ENCODE assay signal across 17 cellular contexts in genomic region chr16:88004391-88004790, GRCh38.
"Had no signal": no experiment of that assay in that cellular context is flagged by ENCODE, and none has a peak within 500 bp of the region (broad histone marks: within the 10 kb centered on the region; RNA-seq: fewer than 3 reads in every experiment).

No MANE protein-coding gene starts in this region.

- H3K9me3 Mint-ChIP-seq: activated CD4-positive, alpha-beta memory T cell treated with anti-CD3 and anti-CD28 coated beads for 36 hours; activated naive CD8-positive, alpha-beta T cell treated with anti-CD3 and anti-CD28 coated beads for 36 hours; activated T-helper 17 cell treated with anti-CD3 and anti-CD28 coated beads, Interleukin-2, amount 50 U/mL, for 72 hours; stimulated activated naive CD8-positive, alpha-beta T cell treated with anti-CD3 and anti-CD28 coated beads, Interleukin-15, amount 100 ng/mL, for 72 hours; T-helper 1 cell treated with Interleukin-12 subunit alpha and Interleukin-12 subunit beta and Interleukin-4 antibody, amounts not matched to agents 30 μg/mL and 1 μg/mL, for 36 hours had no signal

- H3K4me3 ChIP-seq: cardiac muscle cell, hepatocyte, suprapubic skin, vagina had no signal

- H3K4me1 ChIP-seq: suprapubic skin, vagina had no signal

- H3K27ac Mint-ChIP-seq: activated CD4-positive, alpha-beta memory T cell treated with anti-CD3 and anti-CD28 coated beads for 36 hours; activated CD8-positive, alpha-beta memory T cell treated with anti-CD3 and anti-CD28 coated beads, Interleukin-2, amount 10 ng/mL, durations not matched to agents 7 days and 5 days; activated naive CD8-positive, alpha-beta T cell treated with anti-CD3 and anti-CD28 coated beads for 36 hours; activated T-helper 17 cell treated with anti-CD3 and anti-CD28 coated beads, Interleukin-2, amount 50 U/mL, for 72 hours; T-helper 1 cell treated with Interleukin-12 subunit alpha and Interleukin-12 subunit beta and Interleukin-4 antibody, amounts not matched to agents 30 μg/mL and 1 μg/mL, for 36 hours had no signal

- ATAC-seq: activated CD8-positive, alpha-beta memory T cell treated with anti-CD3 and anti-CD28 coated beads, Interleukin-2, amount 10 ng/mL, durations not matched to agents 7 days and 5 days; stimulated activated naive CD8-positive, alpha-beta T cell treated with anti-CD3 and anti-CD28 coated beads, Interleukin-15, amount 100 ng/mL, for 72 hours had no signal

- H3K9me3 ChIP-seq: suprapubic skin, vagina had no signal

- H3K4me3 Mint-ChIP-seq: activated CD4-positive, alpha-beta memory T cell treated with anti-CD3 and anti-CD28 coated beads for 36 hours; activated CD8-positive, alpha-beta memory T cell treated with anti-CD3 and anti-CD28 coated beads, Interleukin-2, amount 10 ng/mL, durations not matched to agents 7 days and 5 days; activated naive CD8-positive, alpha-beta T cell treated with anti-CD3 and anti-CD28 coated beads for 36 hours; activated T-helper 17 cell treated with anti-CD3 and anti-CD28 coated beads, Interleukin-2, amount 50 U/mL, for 72 hours; stimulated activated naive CD8-positive, alpha-beta T cell treated with anti-CD3 and anti-CD28 coated beads, Interleukin-15, amount 100 ng/mL, for 72 hours; T-helper 1 cell treated with Interleukin-12 subunit alpha and Interleukin-12 subunit beta and Interleukin-4 antibody, amounts not matched to agents 30 μg/mL and 1 μg/mL, for 36 hours had no signal

- H3K4me1 Mint-ChIP-seq: activated CD8-positive, alpha-beta memory T cell treated with anti-CD3 and anti-CD28 coated beads, Interleukin-2, amount 10 ng/mL, durations not matched to agents 7 days and 5 days had no signal

- H3K27me3 ChIP-seq: cardiac muscle cell, hepatocyte, suprapubic skin, vagina had no signal

- DNase-seq: activated CD8-positive, alpha-beta memory T cell treated with anti-CD3 and anti-CD28 coated beads, Interleukin-2, amount 10 ng/mL, durations not matched to agents 7 days and 5 days; activated naive CD4-positive, alpha-beta T cell; activated naive CD8-positive, alpha-beta T cell treated with anti-CD3 and anti-CD28 coated beads for 36 hours; amniotic stem cell; foreskin fibroblast; stimulated activated CD4-positive, alpha-beta T cell treated with anti-CD3 and anti-CD28 coated beads, Interleukin-12 subunit alpha, Interleukin-12 subunit beta, amount 100 ng/mL, for 4 hours; stimulated activated CD4-positive, alpha-beta T cell treated with anti-CD3 and anti-CD28 coated beads, Interleukin-1b, Interleukin-23, amount 100 ng/mL, for 48 hours; stimulated activated naive CD8-positive, alpha-beta T cell treated with anti-CD3 and anti-CD28 coated beads, Interleukin-15, amount 100 ng/mL, for 72 hours; trophoblast cell had no signal

- H3K27ac ChIP-seq: cardiac muscle cell, epithelial cell of prostate, hepatocyte, suprapubic skin, vagina had no signal

- H3K27me3 Mint-ChIP-seq: activated CD4-positive, alpha-beta memory T cell treated with anti-CD3 and anti-CD28 coated beads for 36 hours; activated CD8-positive, alpha-beta memory T cell treated with anti-CD3 and anti-CD28 coated beads, Interleukin-2, amount 10 ng/mL, durations not matched to agents 7 days and 5 days; activated naive CD8-positive, alpha-beta T cell treated with anti-CD3 and anti-CD28 coated beads for 36 hours; activated T-helper 17 cell treated with anti-CD3 and anti-CD28 coated beads, Interleukin-2, amount 50 U/mL, for 72 hours; stimulated activated naive CD8-positive, alpha-beta T cell treated with anti-CD3 and anti-CD28 coated beads, Interleukin-15, amount 100 ng/mL, for 72 hours had no signal
